ENCODE assay signal across 8 cellular contexts in the genomic region with DNA sequence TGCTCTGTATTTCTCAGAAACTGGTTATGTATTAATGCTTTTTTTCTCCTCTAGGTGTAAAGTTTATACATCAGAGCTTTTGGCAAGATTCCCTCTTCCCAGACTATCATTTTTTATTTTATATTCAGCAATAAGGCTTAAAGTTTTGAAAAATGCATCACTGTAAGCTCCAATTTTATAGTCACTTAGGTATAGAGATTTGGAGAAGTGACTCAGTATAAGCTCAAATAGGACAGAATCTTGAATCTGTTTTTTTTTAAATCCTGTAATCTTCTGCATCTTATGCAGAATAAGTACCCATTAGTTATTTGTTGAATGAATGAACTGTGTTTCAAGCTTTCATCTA. TPM values are rescaled to one million over a fixed set of nuclear protein-coding genes. Genes with fewer than 3 reads are reported as not detected.
DNase-seq lines count a peak whose midpoint lies in the region; FAIRE-seq and TF ChIP-seq lines count a peak whose summit lies in the region.

No MANE protein-coding gene starts in this region.

- H3K4me3 ChIP-seq in GM12875 (ENCODE audit: low read depth, low read length) (peak overlapping the region; percentile 66), SJSA1 (peak overlapping the region; percentile 92), fibroblast of lung (replicated peaks in 1 of 4; ENCODE audit: control extremely low read depth in 1 of 4, insufficient read depth in 1 of 4, low read depth in 3 of 4, low read length in 4 of 4) (peak overlapping the region; percentile 63 to 84 (median 77)), sigmoid colon (peak overlapping the region; percentile 73 to 93 (median 90))

- H3K27ac ChIP-seq in SJSA1 (no peak overlapping the region), fibroblast of lung (ENCODE audit: insufficient read depth, low read length) (no peak overlapping the region), sigmoid colon (peak overlapping the region; percentile 96 to 97 (median 97))

- no peak overlapping the region for H2AFZ ChIP-seq in fibroblast of lung (ENCODE audit: low read length)

- intact Hi-C loops in sigmoid colon (cut with DNase I), result loop anchor here (2.0 kb wide), 1 partner anchor 165 kb away; a partner anchor contains a TSS

- no peak for FAIRE-seq in H54 (lab: Jason Lieb, UNC)

- H3K4me2 ChIP-seq in fibroblast of lung (ENCODE audit: extremely low read depth, insufficient read depth, low read length), result peak overlapping the region; percentile 91

- H3K27me3 ChIP-seq in SJSA1 (replicated peaks) (no peaks in the 10 kb centered on the region), fibroblast of lung (ENCODE audit: control insufficient read depth, insufficient read depth, low read length) (no peaks in the 10 kb centered on the region), sigmoid colon (no peaks in the 10 kb centered on the region)

- H3K79me2 ChIP-seq in fibroblast of lung (ENCODE audit: control insufficient read depth, insufficient read depth, low read length), result peaks cover 17% of the 10 kb centered on the region

- no peaks in the 10 kb centered on the region for H3K9me3 ChIP-seq in SJSA1 (replicated peaks)
- no peaks in the 10 kb centered on the region for H3K9me3 ChIP-seq in fibroblast of lung (ENCODE audit: control insufficient read depth, insufficient read depth, low read depth, low read length)
- H3K9me3 ChIP-seq in sigmoid colon, result no peaks in the 10 kb centered on the region

- no peak for TF ChIP-seq POLR2A in sigmoid colon (IDR thresholded peaks at IDR 0.05)
- no peak for TF ChIP-seq POLR2A in H54 (IDR thresholded peaks at IDR 0.05; ENCODE audit: low read depth, low read length)

- DNase-seq in SJSA1 (ENCODE audit: low read depth in 1 of 2, low spot score in 2 of 2) (no peak), fibroblast of lung (ENCODE audit: low read depth in 2 of 2) (no peak), sigmoid colon (no peak), epidermal melanocyte (ENCODE audit: insufficient read length, low spot score) (no peak), H54 (ENCODE audit: insufficient read length, low spot score) (no peak), G401 (ENCODE audit: low spot score) (no peak)
- no peak for DNase-seq in stimulated activated naive CD4-positive, alpha-beta T cell treated with Interleukin-2 at 50 U/mL for 16 hours (lab: John Stamatoyannopoulos, UW)

- H3K9ac ChIP-seq in fibroblast of lung (ENCODE audit: insufficient read depth, low read length), result no peak overlapping the region

- no peak for TF ChIP-seq EP300 in sigmoid colon (IDR thresholded peaks at IDR 0.05)

- H3K4me1 ChIP-seq in SJSA1 (replicated peaks) (peaks cover 20% of the 10 kb centered on the region), fibroblast of lung (ENCODE audit: control insufficient read depth, extremely low read depth, insufficient read depth, low read length) (peaks cover 20% of the 10 kb centered on the region), sigmoid colon (peaks cover 0 to 22% (median 17%) of the 10 kb centered on the region in 4 donors)

- H4K20me1 ChIP-seq in fibroblast of lung (ENCODE audit: control insufficient read depth, extremely low read depth, insufficient read depth, low read length), result no peaks in the 10 kb centered on the region

- TF ChIP-seq CTCF in GM12875 (IDR thresholded peaks at IDR 0.05; ENCODE audit: borderline replicate concordance, insufficient read depth, low read depth, low read length), result no peak
- no peak for TF ChIP-seq CTCF in fibroblast of lung (conservative IDR thresholded peaks at IDR 0.05 in 1 of 2, IDR thresholded peaks at IDR 0.05 in 1 of 2; ENCODE audit: low read depth in 1 of 2, low read length in 2 of 2)
- no peak for TF ChIP-seq CTCF in sigmoid colon (IDR thresholded peaks at IDR 0.05)

- H3K36me3 ChIP-seq in SJSA1, result peaks cover 6% of the 10 kb centered on the region; the same call in 1 of the 2 replicates
- no peaks in the 10 kb centered on the region for H3K36me3 ChIP-seq in fibroblast of lung (ENCODE audit: control insufficient read depth, insufficient read depth, low read length)
- no peaks in the 10 kb centered on the region for H3K36me3 ChIP-seq in sigmoid colon

- in situ Hi-C loops in G401 (cut with HindIII; ENCODE audit: low sequenced_read_pairs), result no loop called here

RNA-seq across cellular contexts. Expression of a gene that starts 1.0 kb away (rescaled TPM):
- total RNA-seq in SJSA1 (2014; rRNA removed; shearing (Covaris generic)), result 4.4 and 8.5 TPM in 2 replicates
- 38.5 and 49.9 TPM in 2 replicates for total RNA-seq in fibroblast of lung
- 12.8 and 13.7 TPM in 2 replicates for polyA plus RNA-seq in fibroblast of lung
- 12.6 and 14.7 TPM in 2 replicates for polyA plus RNA-seq in fibroblast of lung (2012)
- 1.3 and 6.9 TPM in 2 replicates for polyA minus RNA-seq in fibroblast of lung (ENCODE audit: low replicate concordance)
- total RNA-seq in sigmoid colon, result 10 to 100 TPM; 21.3 to 28.6 (median 26.3) TPM
- polyA plus RNA-seq in sigmoid colon, result 10 to 100 TPM; 15.6 to 48.3 (median 39.6) TPM
- total RNA-seq in G401 (2014; rRNA removed; shearing (Covaris generic)), result 1.9 and 6.3 TPM in 2 replicates

RNA-seq across cellular contexts. Expression of a gene that starts 42.4 kb away (rescaled TPM):
- 0.66 TPM in 1 of 2 replicates, not detected in the other for total RNA-seq in SJSA1 (2014; rRNA removed; shearing (Covaris generic))
- total RNA-seq in fibroblast of lung (not detected in 2 replicates), sigmoid colon (1 to 10 TPM; 1.3 to 3.9 (median 2.1) TPM)
- polyA plus RNA-seq in fibroblast of lung (not detected in 2 replicates), sigmoid colon (1 to 10 TPM in 1 of 3 donors, not detected in 2; 1.2 TPM)
- polyA plus RNA-seq in fibroblast of lung (2012), result not detected in 2 replicates
- polyA minus RNA-seq in fibroblast of lung (ENCODE audit: low replicate concordance), result not detected in 2 replicates
- total RNA-seq in G401 (2014; rRNA removed; shearing (Covaris generic)), result not detected in 2 replicates

Comparison
In these comparisons a context has a peak if more than half of its experiments do, and no peak if none do; other contexts are left out.
1. H3K27ac ChIP-seq: peak in sigmoid colon (4 of 4); none in SJSA1 (single experiment) and fibroblast of lung (single experiment).
2. Peak in every context shown above with its lines, with median percentiles within 50 percentile points of each other: H3K4me3 ChIP-seq.